ENCODE assay signal across 9 cellular contexts in the genomic region with DNA sequence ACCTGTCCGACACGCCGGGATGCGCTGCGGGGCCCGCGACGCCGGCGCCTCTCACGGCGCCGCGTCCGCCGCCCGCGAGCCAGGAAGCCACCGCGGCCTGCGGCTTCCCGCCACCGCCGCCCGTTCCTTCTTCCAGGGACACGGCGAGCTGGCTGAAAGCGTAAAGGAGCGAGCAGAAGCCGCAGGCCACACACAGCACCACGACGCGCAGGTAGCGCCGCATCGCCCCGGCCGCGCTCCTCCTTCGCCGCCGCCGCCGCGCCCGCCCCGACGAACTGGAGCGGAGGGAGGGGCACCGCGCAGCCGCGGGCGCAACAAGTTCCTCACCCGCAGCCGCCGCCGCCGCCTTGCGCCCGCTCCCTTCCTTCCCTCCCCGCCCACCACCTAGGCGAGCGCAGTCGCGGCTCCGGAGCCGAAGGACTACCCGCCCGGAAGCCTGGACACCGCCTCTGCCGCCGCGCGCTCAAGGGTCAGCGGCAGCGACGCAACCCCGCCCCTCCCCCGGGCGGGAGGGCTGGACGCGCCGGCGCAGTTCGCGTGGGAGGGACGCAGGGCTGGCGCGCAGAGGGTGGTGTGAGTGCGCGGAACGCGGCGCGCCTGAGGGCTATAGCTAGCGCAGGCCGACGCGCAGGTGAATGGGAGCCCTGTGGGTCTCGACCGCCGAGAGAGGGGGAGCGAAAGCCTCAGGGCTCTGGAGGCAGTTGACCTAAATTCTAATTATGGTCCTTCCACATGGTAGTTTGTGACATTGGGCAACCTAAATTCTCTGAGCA. TPM values are rescaled to one million over a fixed set of nuclear protein-coding genes. Genes with fewer than 3 reads are reported as not detected.
DNase-seq lines count a peak whose midpoint lies in the region; ATAC-seq, FAIRE-seq and TF ChIP-seq lines count a peak whose summit lies in the region.
"Had no signal": no experiment of that assay in that cellular context is flagged by ENCODE, and none has a peak within 500 bp of the region (broad histone marks: within the 10 kb centered on the region; RNA-seq: fewer than 3 reads in every experiment).

GXYLT1 (minus strand) TSS at position 451 of the 773 bp plus-strand sequence; CDS start at position 223, 228 bp downstream.

- FAIRE-seq in GM19239 (lab: Jason Lieb, UNC) = peak; percentile 94
- FAIRE-seq: colon had no signal

- H3K9me3 Mint-ChIP-seq in activated CD4-positive, alpha-beta T cell treated with anti-CD3 and anti-CD28 coated beads, Interleukin-2, amount 10 ng/mL, durations not matched to agents 7 days and 5 days = no peaks in the 10 kb centered on the region

- H3K4me3 Mint-ChIP-seq in activated CD4-positive, alpha-beta T cell treated with anti-CD3 and anti-CD28 coated beads, Interleukin-2, amount 10 ng/mL, durations not matched to agents 7 days and 5 days = peak within 1 kb of the TSS; percentile 90

- no peak for TF ChIP-seq CTCF in BE2C (IDR thresholded peaks at IDR 0.05; ENCODE audit: low read depth, low read length)

- H3K4me3 ChIP-seq in BE2C (ENCODE audit: low read depth, low read length) = peak within 1 kb of the TSS; percentile 82

- H3K4me1 Mint-ChIP-seq in activated CD4-positive, alpha-beta T cell treated with anti-CD3 and anti-CD28 coated beads, Interleukin-2, amount 10 ng/mL, durations not matched to agents 7 days and 5 days = peaks cover 38% of the 10 kb centered on the region

- no peaks in the 10 kb centered on the region for H3K27me3 ChIP-seq in BE2C

- H3K27me3 Mint-ChIP-seq in activated CD4-positive, alpha-beta T cell treated with anti-CD3 and anti-CD28 coated beads, Interleukin-2, amount 10 ng/mL, durations not matched to agents 7 days and 5 days = peaks cover 2% of the 10 kb centered on the region

- no peaks in the 10 kb centered on the region for H3K36me3 ChIP-seq in BE2C

- ATAC-seq in HG03442 (IDR thresholded peaks at IDR 0.05; ENCODE audit: unreplicated experiment) (peak; percentile 90), left lobe of liver (peak; percentile 95)

- peak within 1 kb of the TSS; percentile 86 for H3K27ac Mint-ChIP-seq in activated CD4-positive, alpha-beta T cell treated with anti-CD3 and anti-CD28 coated beads, Interleukin-2, amount 10 ng/mL, durations not matched to agents 7 days and 5 days

- peak; percentile 93 for DNase-seq in BE2C
- peak; percentile 81 for DNase-seq in GM19239 (ENCODE audit: insufficient read length, low spot score)
- peak; percentile 86 to 90 for DNase-seq in NCI-H524 (lab: John Stamatoyannopoulos, UW)
- peak; percentile 75 for DNase-seq in activated CD4-positive, alpha-beta T cell treated with anti-CD3 and anti-CD28 coated beads, Interleukin-2, amount 10 ng/mL, durations not matched to agents 7 days and 5 days
- DNase-seq in cortex of kidney (lab: John Stamatoyannopoulos, UW) = peak; percentile 37
- DNase-seq in left lobe of liver (ENCODE audit: low spot score) = peak; percentile 95
- peak; percentile 84 to 88 for DNase-seq in stimulated activated CD4-positive, alpha-beta T cell treated with anti-CD3 and anti-CD28 coated beads, Interleukin-2, amount 100 ng/mL, for 24 hours

- H3K4me1 ChIP-seq in BE2C = no peaks in the 10 kb centered on the region

- no peaks in the 10 kb centered on the region for H3K36me3 Mint-ChIP-seq in activated CD4-positive, alpha-beta T cell treated with anti-CD3 and anti-CD28 coated beads, Interleukin-2, amount 10 ng/mL, durations not matched to agents 7 days and 5 days (ENCODE audit: low read depth)

- CTCF ChIA-PET in activated CD4-positive, alpha-beta T cell treated with anti-CD3 and anti-CD28 coated beads, Interleukin-2, amount 10 ng/mL, durations not matched to agents 7 days and 5 days (lab: Charles Lee) = interaction anchor here (0.8 to 2.4 kb wide), 4 partner anchors 10 to 25 kb away, joined by 3 to 8 read pairs (median 4); no protein-coding TSS in a partner anchor

- no peaks in the 10 kb centered on the region for H3K9me3 ChIP-seq in BE2C

- POLR2A ChIA-PET in activated CD4-positive, alpha-beta T cell treated with anti-CD3 and anti-CD28 coated beads, Interleukin-2, amount 10 ng/mL, durations not matched to agents 7 days and 5 days (lab: Charles Lee) = no interaction called here

RNA-seq across cellular contexts. Expression of gene GXYLT1, which starts in this region (rescaled TPM):
- 1.4 TPM for polyA plus RNA-seq in BE2C (2012; ENCODE audit: insufficient read depth, insufficient read length, low read depth)
- total RNA-seq in activated CD4-positive, alpha-beta T cell treated with anti-CD3 and anti-CD28 coated beads, Interleukin-2, amount 10 ng/mL, durations not matched to agents 7 days and 5 days = 10 to 100 TPM in 1 of 2 experiments, 1 to 10 TPM in 1; 8.0 to 10.2 TPM
- total RNA-seq in left lobe of liver = 9.2 TPM

Comparison
In these comparisons a context has a peak if more than half of its experiments do, and no peak if none do; other contexts are left out.
1. Peak in every context shown above with its lines: DNase-seq, ATAC-seq and H3K4me3 ChIP-seq.
2. DNase-seq: peak in every context shown above with its lines; median percentile 95 in left lobe of liver; 93 in BE2C; 88 in NCI-H524; 86 in stimulated activated CD4-positive, alpha-beta T cell treated with anti-CD3 and anti-CD28 coated beads, Interleukin-2, amount 100 ng/mL, for 24 hours; 81 in GM19239; 75 in activated CD4-positive, alpha-beta T cell treated with anti-CD3 and anti-CD28 coated beads, Interleukin-2, amount 10 ng/mL, durations not matched to agents 7 days and 5 days; 37 in cortex of kidney.